Comparison of ENCODE assay signal across 24 cellular contexts in genomic region chr22:50701428-50702154, GRCh38. TPM values are rescaled to one million over a fixed set of nuclear protein-coding genes. Genes with fewer than 3 reads are reported as not detected.
DNase-seq lines count a peak whose midpoint lies in the region; ATAC-seq and TF ChIP-seq lines count a peak whose summit lies in the region.
"Had no signal": no experiment of that assay in that cellular context is flagged by ENCODE, and none has a peak within 500 bp of the region (broad histone marks: within the 10 kb centered on the region; RNA-seq: fewer than 3 reads in every experiment).

No MANE protein-coding gene starts in this region.

- DNase-seq in G401 (ENCODE audit: low spot score) (peak; percentile 23), glutamatergic neuron (peak; percentile 2), posterior vena cava (ENCODE audit: low spot score) (peak; percentile 14), iPS-NIHi11 (ENCODE audit: low spot score) (no peak)
- no peak for DNase-seq in CD4-positive, alpha-beta T cell
- DNase-seq: activated CD4-positive, CD25-positive, alpha-beta regulatory T cell treated with anti-CD3 and anti-CD28 coated beads, Interleukin-2, amount 50 U/mL, for 72 hours; activated effector memory CD4-positive, alpha-beta T cell treated with anti-CD3 and anti-CD28 coated beads, Interleukin-2, amount 50 U/mL, for 16 hours; effector CD4-positive, alpha-beta T cell; GM23248; naive B cell; NCI-H1436; NCI-H2081 treated with DMSO at 0.1 percent for 48 hours; NCI-H226; NCI-H69; occipital lobe; transverse colon had no signal

- H3F3A ChIP-seq in Loucy (ENCODE audit: low read depth): no peaks in the 10 kb centered on the region

- in situ Hi-C loops in G401 (cut with HindIII; ENCODE audit: low sequenced_read_pairs): no loop called here

- no peaks in the 10 kb centered on the region for H3K27me3 ChIP-seq in Loucy (ENCODE audit: insufficient read depth, low read length, poor library complexity, severe bottlenecking)
- no peaks in the 10 kb centered on the region for H3K27me3 ChIP-seq in CD4-positive, alpha-beta T cell (ENCODE audit: control insufficient read depth, insufficient read depth, low read length)
- H3K27me3 ChIP-seq: adrenal gland, Peyer's patch, transverse colon had no signal

- CTCF ChIA-PET in CD4-positive, alpha-beta T cell (lab: Charles Lee): no interaction called here

- no peaks in the 10 kb centered on the region for H3K9me2 ChIP-seq in Loucy (replicated peaks; ENCODE audit: low read depth, low read length)

- peaks cover 20% of the 10 kb centered on the region for H3K4me1 ChIP-seq in Loucy (ENCODE audit: insufficient read depth, low read length, poor library complexity, severe bottlenecking)
- H3K4me1 ChIP-seq: adrenal gland had no signal

- peaks cover 14% of the 10 kb centered on the region for H3K9me3 Mint-ChIP-seq in glutamatergic neuron (ENCODE audit: unreplicated experiment)
- no peaks in the 10 kb centered on the region for H3K9me3 Mint-ChIP-seq in CD4-positive, alpha-beta T cell
- H3K9me3 Mint-ChIP-seq: brain, CD14-positive monocyte, naive B cell had no signal

- POLR2A ChIA-PET in CD4-positive, alpha-beta T cell (lab: Charles Lee): interaction anchor here (1.0 kb wide), 1 partner anchor 55 kb away, joined by 3 read pairs; no protein-coding TSS in a partner anchor

- peaks cover 10% of the 10 kb centered on the region for H3K27me3 Mint-ChIP-seq in glutamatergic neuron (ENCODE audit: unreplicated experiment)
- no peaks in the 10 kb centered on the region for H3K27me3 Mint-ChIP-seq in CD4-positive, alpha-beta T cell

- H3K9me3 ChIP-seq in Loucy (ENCODE audit: insufficient read depth, low read depth, low read length): no peaks in the 10 kb centered on the region
- no peaks in the 10 kb centered on the region for H3K9me3 ChIP-seq in CD4-positive, alpha-beta T cell (ENCODE audit: control insufficient read depth, low read length)
- H3K9me3 ChIP-seq: adrenal gland, Peyer's patch, transverse colon had no signal

- no peak overlapping the region for H3K9ac ChIP-seq in Loucy (ENCODE audit: low read depth, low read length, poor library complexity, severe bottlenecking)
- H3K9ac ChIP-seq: GM23248 had no signal

- H3K36me3 Mint-ChIP-seq in glutamatergic neuron (ENCODE audit: unreplicated experiment): no peaks in the 10 kb centered on the region
- no peaks in the 10 kb centered on the region for H3K36me3 Mint-ChIP-seq in CD4-positive, alpha-beta T cell (ENCODE audit: low read depth)
- H3K36me3 Mint-ChIP-seq: CD14-positive monocyte, naive B cell had no signal

- H3K4me3 ChIP-seq in Loucy (ENCODE audit: low read length, poor library complexity, severe bottlenecking): no peak overlapping the region
- H3K4me3 ChIP-seq: adrenal gland, GM23248, Peyer's patch, transverse colon had no signal

- H3K4me1 Mint-ChIP-seq in glutamatergic neuron (ENCODE audit: low read depth, unreplicated experiment): peaks cover 21% of the 10 kb centered on the region
- H3K4me1 Mint-ChIP-seq in CD4-positive, alpha-beta T cell (ENCODE audit: low read depth): peaks cover 14% of the 10 kb centered on the region
- H3K4me1 Mint-ChIP-seq: CD14-positive monocyte, naive B cell had no signal

- no peak overlapping the region for H2AFZ ChIP-seq in Loucy (ENCODE audit: low read length)
- H2AFZ ChIP-seq: GM23248 had no signal

- peaks cover 48% of the 10 kb centered on the region; the same call in 1 of the 2 replicates for H3K36me3 ChIP-seq in Loucy (ENCODE audit: insufficient read depth, low read length)
- H3K36me3 ChIP-seq: adrenal gland, Peyer's patch, transverse colon had no signal

- H4K20me1 ChIP-seq in Loucy (ENCODE audit: insufficient read depth, low read length, poor library complexity, severe bottlenecking): no peaks in the 10 kb centered on the region

- TF ChIP-seq CTCF in Loucy (conservative IDR thresholded peaks at IDR 0.05; ENCODE audit: low read length): no peak
- no peak for TF ChIP-seq CTCF in glutamatergic neuron (IDR thresholded peaks at IDR 0.05; ENCODE audit: partially characterized antibody, unreplicated experiment)
- no peak for TF ChIP-seq CTCF in CD4-positive, alpha-beta T cell (IDR thresholded peaks at IDR 0.05)

- ATAC-seq in GM21723 (IDR thresholded peaks at IDR 0.05; ENCODE audit: unreplicated experiment): no peak
- no peak for ATAC-seq in CD4-positive, alpha-beta T cell (ENCODE audit: poor library complexity)

- peak overlapping the region; percentile 5 for H3K4me3 Mint-ChIP-seq in glutamatergic neuron (ENCODE audit: unreplicated experiment)
- no peak overlapping the region for H3K4me3 Mint-ChIP-seq in CD4-positive, alpha-beta T cell
- H3K4me3 Mint-ChIP-seq: CD14-positive monocyte, naive B cell had no signal

- no peak overlapping the region for H3K27ac Mint-ChIP-seq in glutamatergic neuron (ENCODE audit: unreplicated experiment)
- no peak overlapping the region for H3K27ac Mint-ChIP-seq in CD4-positive, alpha-beta T cell
- H3K27ac Mint-ChIP-seq: naive B cell had no signal

- H3K79me2 ChIP-seq in Loucy (ENCODE audit: insufficient read depth, low read length): peaks cover 3% of the 10 kb centered on the region; the same call in 1 of the 2 replicates

- intact Hi-C loops in posterior vena cava (cut with DNase I): no loop called here
- intact Hi-C loops in CD4-positive, alpha-beta T cell (cut with DNase I, micrococcal nuclease): no loop called here

- H3K4me2 ChIP-seq in Loucy (ENCODE audit: low read depth, low read length, poor library complexity, severe bottlenecking): peak overlapping the region; percentile 64

- no peak overlapping the region for H3K27ac ChIP-seq in CD4-positive, alpha-beta T cell (ENCODE audit: low read depth, low read length)
- H3K27ac ChIP-seq: adrenal gland, GM23248, Peyer's patch, transverse colon had no signal

RNA-seq across cellular contexts. Expression of gene SHANK3, which starts 29.0 kb away (rescaled TPM):
- 3.6 and 5.0 TPM in 2 replicates for total RNA-seq in G401 (2014; rRNA removed; shearing (Covaris generic))
- total RNA-seq in glutamatergic neuron (ENCODE audit: unreplicated experiment): 20.4 TPM
- total RNA-seq in posterior vena cava: 10 to 100 TPM; 24.2 to 34.4 TPM
- not detected for total RNA-seq in CD4-positive, alpha-beta T cell

RNA-seq across cellular contexts. Expression of gene ACR, which starts 36.4 kb away (rescaled TPM):
- total RNA-seq in G401 (2014; rRNA removed; shearing (Covaris generic)): not detected in 2 replicates
- total RNA-seq in glutamatergic neuron (ENCODE audit: unreplicated experiment) (not detected), posterior vena cava (1 to 10 TPM in 1 of 2 donors, under 1 TPM in 1; 0.65 to 2.6 TPM)
- not detected for total RNA-seq in CD4-positive, alpha-beta T cell
- total RNA-seq: fibroblast of villous mesenchyme, GM23248, occipital lobe, Peyer's patch, SK-MEL-5, transverse colon had no signal

Comparison
In these comparisons a context has a peak if more than half of its experiments do, and no peak if none do; other contexts are left out.
1. DNase-seq: peak in G401 (single experiment), glutamatergic neuron (single experiment) and posterior vena cava (single experiment); none in CD4-positive, alpha-beta T cell (0 of 10) and iPS-NIHi11 (single experiment).